ENCODE assay signal across 9 cellular contexts in the genomic region with DNA sequence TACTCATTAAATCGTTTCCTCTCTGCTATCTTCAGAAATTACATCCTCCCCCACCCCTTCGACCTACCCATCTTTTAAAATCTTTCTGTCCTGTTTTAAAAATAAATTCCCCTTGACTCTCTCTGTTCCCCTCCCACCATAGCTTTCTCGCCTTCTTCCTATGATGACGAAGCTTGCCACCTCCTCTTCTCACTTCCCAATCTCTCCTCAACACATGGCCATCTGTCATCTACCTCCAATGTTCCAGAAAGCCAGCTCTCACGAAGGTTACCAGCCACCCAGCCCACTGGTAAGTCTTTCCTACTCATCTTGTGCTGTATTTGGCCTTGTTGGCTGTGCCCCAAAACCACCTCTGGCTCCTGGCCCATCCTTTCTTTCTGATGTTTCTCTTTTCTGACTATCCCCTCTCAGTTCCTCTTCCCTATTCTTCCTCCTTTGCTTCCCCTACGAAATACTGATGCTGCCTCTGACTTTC.
DNase-seq lines count a peak whose midpoint lies in the region; ATAC-seq and TF ChIP-seq lines count a peak whose summit lies in the region.
"Had no signal": no experiment of that assay in that cellular context is flagged by ENCODE, and none has a peak within 500 bp of the region (broad histone marks: within the 10 kb centered on the region; RNA-seq: fewer than 3 reads in every experiment).

No MANE protein-coding gene starts in this region.

- intact Hi-C loops in activated CD4-positive, alpha-beta T cell treated with anti-CD3 and anti-CD28 coated beads for 36 hours (cut with DNase I, micrococcal nuclease), result no loop called here
- intact Hi-C loops in adrenal gland (cut with DNase I) (no loop called here), testis (cut with DNase I; ENCODE audit: low total_unique reads) (no loop called here), stomach (cut with DNase I; ENCODE audit: low total_unique reads) (no loop called here)

- 60 to 67% (median 61%) methylated on average over 6 of the region's 6 CpGs for WGBS in adrenal gland, 4 donors
- WGBS in testis, 2 donors, result 62 to 67% methylated on average over 6 of the region's 6 CpGs
- WGBS in stomach, 5 donors, result 69 to 80% (median 74%) methylated on average over 6 of the region's 6 CpGs

- H3K9me3 ChIP-seq in adrenal gland (replicated peaks in 1 of 3), result no peaks in the 10 kb centered on the region
- H3K9me3 ChIP-seq in testis, result no peaks in the 10 kb centered on the region
- no peaks in the 10 kb centered on the region for H3K9me3 ChIP-seq in stomach
- H3K9me3 ChIP-seq: A549 had no signal

- H3K4me3 ChIP-seq in adrenal gland, result no peak overlapping the region
- no peak overlapping the region for H3K4me3 ChIP-seq in testis
- H3K4me3 ChIP-seq in stomach, result no peak overlapping the region
- H3K4me3 ChIP-seq: A549 had no signal

- no peaks in the 10 kb centered on the region for H3K36me3 Mint-ChIP-seq in activated CD4-positive, alpha-beta T cell treated with anti-CD3 and anti-CD28 coated beads for 36 hours (ENCODE audit: low read depth)

- peak; percentile 19 for ATAC-seq in activated CD4-positive, alpha-beta T cell treated with anti-CD3 and anti-CD28 coated beads for 36 hours
- ATAC-seq in HG03159 (IDR thresholded peaks at IDR 0.05; ENCODE audit: unreplicated experiment), result peak; percentile 69
- ATAC-seq: A549 had no signal

- no peak overlapping the region for H3K4me3 Mint-ChIP-seq in activated CD4-positive, alpha-beta T cell treated with anti-CD3 and anti-CD28 coated beads for 36 hours

- no peak overlapping the region for H3K27ac Mint-ChIP-seq in activated CD4-positive, alpha-beta T cell treated with anti-CD3 and anti-CD28 coated beads for 36 hours

- no peaks in the 10 kb centered on the region for H3K9me3 Mint-ChIP-seq in activated CD4-positive, alpha-beta T cell treated with anti-CD3 and anti-CD28 coated beads for 36 hours (ENCODE audit: low read depth)

- H3K36me3 ChIP-seq in adrenal gland (replicated peaks in 1 of 2) (no peaks in the 10 kb centered on the region), testis (ENCODE audit: low read depth, missing control alignments) (no peaks in the 10 kb centered on the region), stomach (no peaks in the 10 kb centered on the region)

- POLR2A ChIA-PET in activated CD4-positive, alpha-beta T cell treated with anti-CD3 and anti-CD28 coated beads for 36 hours (lab: Charles Lee), result interaction anchor here (0.7 kb wide), 1 partner anchor 47 kb away, joined by 3 read pairs; no protein-coding TSS in a partner anchor

- DNase-seq in activated CD4-positive, alpha-beta T cell treated with anti-CD3 and anti-CD28 coated beads for 36 hours, result no peak
- no peak for DNase-seq in activated CD4-positive, alpha-beta T cell treated with anti-CD3 and anti-CD28 coated beads for 48 hours
- DNase-seq in adrenal gland (peak in 5 of 7 donors; percentile 15 to 59 (median 28)), testis (peak; percentile 33), HuH-7 (ENCODE audit: low spot score) (no peak), stomach (no peak), NCI-H1092 treated with DMSO at 0.1 percent for 48 hours (lab: John Stamatoyannopoulos, UW) (no peak)

- no peaks in the 10 kb centered on the region for H3K4me1 Mint-ChIP-seq in activated CD4-positive, alpha-beta T cell treated with anti-CD3 and anti-CD28 coated beads for 36 hours

- TF ChIP-seq CTCF in adrenal gland (IDR thresholded peaks at IDR 0.05) (no peak), testis (IDR thresholded peaks at IDR 0.05) (no peak), stomach (IDR thresholded peaks at IDR 0.05) (no peak)

- H3K27ac ChIP-seq in adrenal gland, result no peak overlapping the region
- H3K27ac ChIP-seq in testis, result no peak overlapping the region
- no peak overlapping the region for H3K27ac ChIP-seq in stomach
- H3K27ac ChIP-seq: A549 had no signal

- H3K27me3 ChIP-seq in adrenal gland (no peaks in the 10 kb centered on the region), testis (no peaks in the 10 kb centered on the region), stomach (no peaks in the 10 kb centered on the region)

- TF ChIP-seq POLR2A in adrenal gland (IDR thresholded peaks at IDR 0.05), result no peak
- TF ChIP-seq POLR2A in testis (IDR thresholded peaks at IDR 0.05), result no peak
- TF ChIP-seq POLR2A in stomach (IDR thresholded peaks at IDR 0.05), result no peak

- CTCF ChIA-PET in activated CD4-positive, alpha-beta T cell treated with anti-CD3 and anti-CD28 coated beads for 36 hours (lab: Charles Lee), result no interaction called here

- no peak for TF ChIP-seq EP300 in stomach (IDR thresholded peaks at IDR 0.05)

- H3K27me3 Mint-ChIP-seq in activated CD4-positive, alpha-beta T cell treated with anti-CD3 and anti-CD28 coated beads for 36 hours, result peaks cover 7% of the 10 kb centered on the region

- H3K4me1 ChIP-seq in adrenal gland (replicated peaks in 1 of 2), result peaks cover 0 to 2% of the 10 kb centered on the region in 2 donors
- H3K4me1 ChIP-seq in testis, result peaks cover under 1% of the 10 kb centered on the region
- peaks cover 0 to 18% (median 0%) of the 10 kb centered on the region in 4 donors for H3K4me1 ChIP-seq in stomach
- H3K4me1 ChIP-seq: A549 had no signal

Comparison
In these comparisons a context has a peak if more than half of its experiments do, and no peak if none do; other contexts are left out.
1. DNase-seq: peak in adrenal gland (5 of 7) and testis (single experiment); none in activated CD4-positive, alpha-beta T cell treated with anti-CD3 and anti-CD28 coated beads for 36 hours (single experiment), activated CD4-positive, alpha-beta T cell treated with anti-CD3 and anti-CD28 coated beads for 48 hours (single experiment), HuH-7 (single experiment), stomach (single experiment) and NCI-H1092 treated with DMSO at 0.1 percent for 48 hours (single experiment).